11 cellular contexts compared by ENCODE assay signal in the genomic region with DNA sequence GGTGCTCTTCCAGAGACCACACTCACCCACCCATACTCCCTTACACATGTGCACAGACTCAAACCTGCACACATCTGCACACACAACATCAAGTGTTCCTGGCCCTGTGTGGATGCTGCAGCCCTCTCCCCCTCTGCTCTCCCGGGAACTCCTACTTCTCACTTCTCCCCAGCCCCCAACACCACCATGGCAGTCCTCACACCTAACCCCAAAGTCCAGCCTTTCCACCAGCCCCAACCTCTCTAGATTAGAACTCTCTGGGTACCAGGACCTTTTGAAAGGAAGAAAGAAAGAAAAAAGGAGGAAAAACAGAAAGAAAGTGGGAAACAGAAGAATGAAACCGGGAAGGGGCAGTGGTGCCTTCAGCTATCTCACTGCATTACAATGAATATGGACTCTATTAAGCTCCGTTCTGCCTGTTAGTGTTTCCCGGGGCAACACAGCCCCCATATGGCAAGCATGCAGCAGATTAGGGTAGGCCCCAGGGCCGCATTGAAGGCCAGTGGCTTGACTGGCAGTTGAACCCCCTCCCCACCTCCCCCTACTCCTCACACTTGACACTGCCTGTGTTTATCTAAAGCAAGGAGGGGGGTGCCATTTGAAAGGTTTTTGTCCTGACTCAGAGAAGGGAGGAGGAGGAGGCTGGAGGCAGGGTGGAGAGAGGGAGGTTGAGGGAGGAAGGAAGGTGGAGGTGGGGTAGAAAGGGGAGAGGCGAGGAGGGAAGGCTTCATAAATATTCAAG.
DNase-seq lines count a peak whose midpoint lies in the region; ATAC-seq lines count a peak whose summit lies in the region.
"Had no signal": no experiment of that assay in that cellular context is flagged by ENCODE, and none has a peak within 500 bp of the region (broad histone marks: within the 10 kb centered on the region; RNA-seq: fewer than 3 reads in every experiment).

No MANE protein-coding gene starts in this region.

- H3K27ac ChIP-seq in muscle layer of colon (ENCODE audit: low read depth, low read length), result peak overlapping the region; percentile 38

- no peak overlapping the region for H3K9ac ChIP-seq in muscle layer of colon (ENCODE audit: low read length)

- H3K27me3 ChIP-seq in muscle layer of colon (ENCODE audit: control insufficient read depth in 1 of 2, insufficient read depth in 2 of 2, low read length in 2 of 2), result no peaks in the 10 kb centered on the region

- peaks cover 54% of the 10 kb centered on the region for H3K4me1 ChIP-seq in muscle layer of colon (ENCODE audit: insufficient read depth, low read length)

- peak overlapping the region in 1 of 2 donors; percentile 74 for H3K4me3 Mint-ChIP-seq in stimulated activated naive CD8-positive, alpha-beta T cell treated with anti-CD3 and anti-CD28 coated beads, Interleukin-15, amount 100 ng/mL, for 72 hours
- H3K4me3 Mint-ChIP-seq: CD8-positive, alpha-beta T cell had no signal

- H3K27me3 Mint-ChIP-seq in stimulated activated naive CD8-positive, alpha-beta T cell treated with anti-CD3 and anti-CD28 coated beads, Interleukin-15, amount 100 ng/mL, for 72 hours, result peaks cover 9% of the 10 kb centered on the region

- peaks cover 8% of the 10 kb centered on the region for H3K36me3 ChIP-seq in muscle layer of colon (ENCODE audit: insufficient read depth, low read length)

- DNase-seq in stimulated activated naive CD8-positive, alpha-beta T cell treated with anti-CD3 and anti-CD28 coated beads, Interleukin-15, amount 100 ng/mL, for 72 hours, result no peak
- DNase-seq in stimulated activated naive CD8-positive, alpha-beta T cell treated with anti-CD3 and anti-CD28 coated beads, Interleukin-15, Interleukin-2, amounts not matched to agents 100 U/mL and 50 U/mL, for 24 hours, result no peak
- DNase-seq in astrocyte of the hippocampus (ENCODE audit: low read depth, low spot score), result peak; percentile 85
- DNase-seq in activated naive CD4-positive, alpha-beta T cell (lab: John Stamatoyannopoulos, UW), result no peak
- DNase-seq in stimulated activated naive CD4-positive, alpha-beta T cell (lab: John Stamatoyannopoulos, UW), result no peak
- no peak for DNase-seq in superior temporal gyrus (ENCODE audit: extremely low spot score)
- DNase-seq: CD8-positive, alpha-beta T cell; NCI-H1436; posterior cingulate gyrus had no signal

- ATAC-seq in stimulated activated naive CD8-positive, alpha-beta T cell treated with anti-CD3 and anti-CD28 coated beads, Interleukin-15, amount 100 ng/mL, for 72 hours, result peak; percentile 14
- ATAC-seq in stimulated activated naive CD8-positive, alpha-beta T cell treated with anti-CD3 and anti-CD28 coated beads, Interleukin-15, Interleukin-2, amounts not matched to agents 100 U/mL and 50 U/mL, for 24 hours, result no peak
- no peak for ATAC-seq in GM21529 (IDR thresholded peaks at IDR 0.05; ENCODE audit: unreplicated experiment)
- ATAC-seq: CD8-positive, alpha-beta T cell had no signal

- H3K4me1 Mint-ChIP-seq in stimulated activated naive CD8-positive, alpha-beta T cell treated with anti-CD3 and anti-CD28 coated beads, Interleukin-15, amount 100 ng/mL, for 72 hours, result peaks cover 14% of the 10 kb centered on the region

- no peaks in the 10 kb centered on the region for H3K9me3 ChIP-seq in muscle layer of colon (ENCODE audit: low read length)

- peak overlapping the region in 1 of 2 donors; percentile 84 for H3K27ac Mint-ChIP-seq in stimulated activated naive CD8-positive, alpha-beta T cell treated with anti-CD3 and anti-CD28 coated beads, Interleukin-15, amount 100 ng/mL, for 72 hours
- H3K27ac Mint-ChIP-seq: CD8-positive, alpha-beta T cell had no signal

- H3K9me3 Mint-ChIP-seq in stimulated activated naive CD8-positive, alpha-beta T cell treated with anti-CD3 and anti-CD28 coated beads, Interleukin-15, amount 100 ng/mL, for 72 hours, result no peaks in the 10 kb centered on the region
- H3K9me3 Mint-ChIP-seq: CD8-positive, alpha-beta T cell had no signal

- H3K4me3 ChIP-seq in muscle layer of colon (ENCODE audit: low read depth in 1 of 2, low read length in 2 of 2), result no peak overlapping the region
